19 cellular contexts compared by ENCODE assay signal in genomic region chr11:102405501-102405900, GRCh38.
"Had no signal": no experiment of that assay in that cellular context is flagged by ENCODE, and none has a peak within 500 bp of the region (broad histone marks: within the 10 kb centered on the region; RNA-seq: fewer than 3 reads in every experiment).

No MANE protein-coding gene starts in this region.

- H3K36me3 Mint-ChIP-seq: natural killer cell treated with Interleukin-12 subunit alpha and Interleukin-12 subunit beta and Interleukin-15 and Interleukin-18, amount 100 ng/mL, for 72 hours had no signal

- H3K27me3 ChIP-seq: colonic mucosa, heart right ventricle, neural progenitor cell, pancreas, right lobe of liver, stomach, thyroid gland had no signal

- H3K27me3 Mint-ChIP-seq: natural killer cell treated with Interleukin-12 subunit alpha and Interleukin-12 subunit beta and Interleukin-15 and Interleukin-18, amount 100 ng/mL, for 72 hours; stimulated activated memory B cell treated with anti-CD40 and anti-IgM and Interleukin-4, amounts not matched to agents 10 μg/mL and 1 μg/mL and 100 μg/mL, for 72 hours; type B pancreatic cell had no signal

- H3K27ac ChIP-seq: colonic mucosa, heart right ventricle, neural progenitor cell, pancreas, prostate gland, right lobe of liver, stomach had no signal

- H3K9me3 Mint-ChIP-seq: natural killer cell treated with Interleukin-12 subunit alpha and Interleukin-12 subunit beta and Interleukin-15 and Interleukin-18, amount 100 ng/mL, for 72 hours; neural progenitor cell; stimulated activated memory B cell treated with anti-CD40 and anti-IgM and Interleukin-4, amounts not matched to agents 10 μg/mL and 1 μg/mL and 100 μg/mL, for 72 hours; type B pancreatic cell had no signal

- H3K4me1 Mint-ChIP-seq: neural progenitor cell had no signal

- H3K4me3 Mint-ChIP-seq: natural killer cell treated with Interleukin-12 subunit alpha and Interleukin-12 subunit beta and Interleukin-15 and Interleukin-18, amount 100 ng/mL, for 72 hours; neural progenitor cell; stimulated activated memory B cell treated with anti-CD40 and anti-IgM and Interleukin-4, amounts not matched to agents 10 μg/mL and 1 μg/mL and 100 μg/mL, for 72 hours; type B pancreatic cell had no signal

- H3K36me3 ChIP-seq: colonic mucosa, prostate gland had no signal

- H3K27ac Mint-ChIP-seq: natural killer cell treated with Interleukin-12 subunit alpha and Interleukin-12 subunit beta and Interleukin-15 and Interleukin-18, amount 100 ng/mL, for 72 hours; neural progenitor cell; stimulated activated memory B cell treated with anti-CD40 and anti-IgM and Interleukin-4, amounts not matched to agents 10 μg/mL and 1 μg/mL and 100 μg/mL, for 72 hours; type B pancreatic cell had no signal

- DNase-seq: colonic mucosa; effector CD8-positive, alpha-beta T cell; heart right ventricle; hypothalamus; kidney glomerular epithelial cell; mammary epithelial cell; mucosa of descending colon; nucleus accumbens; pancreas; right lobe of liver; stimulated activated CD4-positive, alpha-beta T cell treated with anti-CD3 and anti-CD28 coated beads, Interleukin-4, amount 100 ng/mL, for 24 hours; stomach; thyroid gland had no signal

- H3K9me3 ChIP-seq: colonic mucosa, heart right ventricle, mucosa of descending colon, pancreas, prostate gland, right lobe of liver, stomach, thyroid gland had no signal

- ATAC-seq: esophagus mucosa; heart right ventricle; mucosa of descending colon; natural killer cell treated with Interleukin-12 subunit alpha and Interleukin-12 subunit beta and Interleukin-15 and Interleukin-18, amount 100 ng/mL, for 72 hours; pancreas; stimulated activated memory B cell treated with anti-CD40 and anti-IgM and Interleukin-4, amounts not matched to agents 10 μg/mL and 1 μg/mL and 100 μg/mL, for 72 hours had no signal

- H3K4me3 ChIP-seq: colonic mucosa, heart right ventricle, mucosa of descending colon, neural progenitor cell, pancreas, prostate gland, right lobe of liver, stomach, thyroid gland had no signal

- H3K4me1 ChIP-seq: colonic mucosa, neural progenitor cell, pancreas, prostate gland had no signal
